In the genomic region with DNA sequence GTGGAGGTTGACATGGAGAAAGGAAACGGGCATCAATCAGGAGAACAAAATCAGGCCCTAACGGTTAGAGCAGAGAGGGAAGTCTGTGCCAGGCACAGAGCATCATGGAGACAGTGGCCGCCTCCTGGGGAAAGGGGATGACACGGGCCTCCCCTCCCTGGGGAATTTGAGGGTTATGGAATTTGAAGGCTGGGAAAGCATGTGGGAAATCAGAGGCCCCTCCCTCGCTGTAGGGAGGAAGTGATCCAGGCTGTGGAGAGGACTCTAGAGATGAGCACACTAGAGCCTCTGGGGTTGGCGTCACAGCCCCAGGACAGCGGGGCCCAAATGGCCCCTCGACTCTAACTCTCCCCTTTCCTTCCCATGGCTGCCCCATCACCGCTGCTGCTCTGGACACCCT, we compare ENCODE assay signal across 28 cellular contexts. TPM values are rescaled to one million over a fixed set of nuclear protein-coding genes. Genes with fewer than 3 reads are reported as not detected.
"Had no signal": no experiment of that assay in that cellular context is flagged by ENCODE, and none has a peak within 500 bp of the region (broad histone marks: within the 10 kb centered on the region; RNA-seq: fewer than 3 reads in every experiment).

No MANE protein-coding gene starts in this region.

- H3K4me1 Mint-ChIP-seq: nephron had no signal

- H3K9me3 Mint-ChIP-seq: naive B cell had no signal

- H3K27ac Mint-ChIP-seq: memory B cell, naive B cell, nephron had no signal

- H3K4me3 Mint-ChIP-seq: memory B cell, naive B cell, nephron had no signal

- H3K9me3 ChIP-seq: heart right ventricle, left ventricle myocardium inferior, lower lobe of right lung, psoas muscle, right lobe of liver, stomach, thoracic aorta, transverse colon had no signal

- H3K4me1 ChIP-seq: heart right ventricle, left ventricle myocardium inferior, lower lobe of right lung, psoas muscle, right lobe of liver, stomach, transverse colon had no signal

- H3K36me3 ChIP-seq: heart right ventricle, left ventricle myocardium inferior, lower lobe of right lung, right lobe of liver, stomach, thoracic aorta, transverse colon had no signal

- H3K27me3 ChIP-seq: dorsolateral prefrontal cortex, heart right ventricle, right lobe of liver, stomach, transverse colon had no signal

- DNase-seq: cortex of kidney; effector CD8-positive, alpha-beta T cell; heart right ventricle; hypothalamus; kidney; left cardiac atrium; left ventricle myocardium inferior; lower lobe of right lung; naive B cell; psoas muscle; retina; stimulated activated CD4-positive, alpha-beta T cell treated with anti-CD3 and anti-CD28 coated beads, Interleukin-2, amount 100 ng/mL, for 24 hours; stimulated activated naive CD4-positive, alpha-beta T cell; stomach; substantia nigra; transverse colon had no signal

- H3K27ac ChIP-seq: dorsolateral prefrontal cortex, heart right ventricle, left ventricle myocardium inferior, lower lobe of right lung, psoas muscle, right lobe of liver, stomach, thoracic aorta, transverse colon had no signal

- H3K27me3 Mint-ChIP-seq: naive B cell had no signal

- ATAC-seq: esophagus mucosa, heart right ventricle, left cardiac atrium, lower lobe of right lung, psoas muscle had no signal

- H3K4me3 ChIP-seq: dorsolateral prefrontal cortex, heart right ventricle, left ventricle myocardium inferior, lower lobe of right lung, psoas muscle, right lobe of liver, stomach, thoracic aorta, transverse colon had no signal

RNA-seq across cellular contexts. Expression of gene PROP1, which starts 36.7 kb away (rescaled TPM):
- total RNA-seq: esophagus mucosa, fibroblast of lung, frontal cortex, glomerular endothelial cell, heart right ventricle, kidney, left cardiac atrium, left ventricle myocardium inferior, lower lobe of right lung, omental fat pad, psoas muscle, right lobe of liver, skeletal muscle tissue, stomach, thoracic aorta, transverse colon, urinary bladder had no signal
- polyA plus RNA-seq: fibroblast of lung, heart right ventricle, psoas muscle, stomach, urinary bladder had no signal
